ENCODE assay signal across 11 cellular contexts in the genomic region with DNA sequence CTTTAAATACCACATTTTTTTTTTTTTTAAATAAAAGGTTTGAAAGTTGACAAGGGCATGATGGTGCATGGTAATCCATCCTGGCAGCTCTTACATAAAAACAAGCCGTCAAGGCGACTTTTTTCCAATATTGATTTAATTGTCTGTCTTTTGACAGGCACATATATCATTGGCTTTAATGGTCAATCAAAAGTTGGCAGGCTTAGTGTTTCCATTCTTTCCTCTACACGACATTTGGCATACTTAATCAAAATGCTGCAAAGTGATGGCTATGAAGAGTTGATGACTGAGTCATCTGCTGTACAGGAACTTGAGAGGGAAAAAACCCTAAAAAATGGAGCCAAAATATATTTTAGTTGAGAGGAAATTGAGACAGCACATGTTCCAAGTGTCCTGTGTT. TPM values are rescaled to one million over a fixed set of nuclear protein-coding genes. Genes with fewer than 3 reads are reported as not detected.
DNase-seq lines count a peak whose midpoint lies in the region; ATAC-seq, FAIRE-seq and TF ChIP-seq lines count a peak whose summit lies in the region.
"Had no signal": no experiment of that assay in that cellular context is flagged by ENCODE, and none has a peak within 500 bp of the region (broad histone marks: within the 10 kb centered on the region; RNA-seq: fewer than 3 reads in every experiment).

No MANE protein-coding gene starts in this region.

- H3K27ac Mint-ChIP-seq in neural progenitor cell: no peak overlapping the region

- no peak overlapping the region for H2AFZ ChIP-seq in DND-41 (ENCODE audit: low read depth, low read length)
- no peak overlapping the region for H2AFZ ChIP-seq in neural progenitor cell (replicated peaks)

- H3K79me2 ChIP-seq in DND-41 (ENCODE audit: insufficient read depth, low read length) (peaks cover 86% of the 10 kb centered on the region), neural progenitor cell (ENCODE audit: low read depth) (no peaks in the 10 kb centered on the region)

- H4K20me1 ChIP-seq in DND-41 (ENCODE audit: insufficient read depth, low read length): peaks cover 20% of the 10 kb centered on the region; the same call in 1 of the 2 replicates
- peaks cover 8% of the 10 kb centered on the region for H4K20me1 ChIP-seq in neural progenitor cell (ENCODE audit: low read depth)

- H3K4me1 Mint-ChIP-seq in neural progenitor cell: peaks cover 26% of the 10 kb centered on the region

- no peak for TF ChIP-seq POLR2A in adrenal gland (IDR thresholded peaks at IDR 0.05)

- no peaks in the 10 kb centered on the region for H3K9me3 ChIP-seq in DND-41 (ENCODE audit: insufficient read depth, low read length, severe bottlenecking)
- no peaks in the 10 kb centered on the region for H3K9me3 ChIP-seq in pancreas
- no peaks in the 10 kb centered on the region for H3K9me3 ChIP-seq in adrenal gland (replicated peaks in 1 of 3)
- H3K9me3 ChIP-seq in neural progenitor cell (ENCODE audit: low read depth): no peaks in the 10 kb centered on the region

- DNase-seq in DND-41 (no peak), NCI-H1417 treated with DMSO at 0.1 percent for 48 hours (lab: John Stamatoyannopoulos, UW) (peak; percentile 63), cardiac fibroblast (ENCODE audit: low read depth in 2 of 2) (peak; percentile 31 to 32), pancreas (no peak), adrenal gland (no peak), inferior parietal cortex (ENCODE audit: extremely low spot score) (no peak), amygdala (lab: John Stamatoyannopoulos, UW) (no peak), neural progenitor cell (ENCODE audit: low spot score) (no peak)
- DNase-seq: left colon; stimulated activated CD4-positive, alpha-beta T cell treated with anti-CD3 and anti-CD28 coated beads, Interleukin-4, amount 100 ng/mL, for 4 hours; SW 1271 had no signal

- H3K36me3 Mint-ChIP-seq in neural progenitor cell: no peaks in the 10 kb centered on the region

- TF ChIP-seq CTCF in DND-41 (IDR thresholded peaks at IDR 0.05; ENCODE audit: borderline replicate concordance, extremely low read depth, low read length, poor library complexity, severe bottlenecking): no peak
- TF ChIP-seq CTCF in cardiac fibroblast (IDR thresholded peaks at IDR 0.05; ENCODE audit: low read depth, low read length): no peak
- no peak for TF ChIP-seq CTCF in pancreas (IDR thresholded peaks at IDR 0.05)
- TF ChIP-seq CTCF in adrenal gland (IDR thresholded peaks at IDR 0.05): no peak
- no peak for TF ChIP-seq CTCF in neural progenitor cell (IDR thresholded peaks at IDR 0.05)

- H3K4me3 ChIP-seq in DND-41 (ENCODE audit: low read depth in 1 of 2, low read length in 2 of 2) (peak overlapping the region in 1 of 2 experiments; percentile 16; a peak in 1 of 4 replicates), cardiac fibroblast (replicated peaks in 1 of 2; ENCODE audit: low read depth in 2 of 2, low read length in 2 of 2) (no peak overlapping the region), pancreas (peak overlapping the region in 1 of 4 donors; percentile 82), adrenal gland (peak overlapping the region in 1 of 4 donors; percentile 89), neural progenitor cell (no peak overlapping the region)

- H3K4me3 Mint-ChIP-seq in neural progenitor cell: no peak overlapping the region

- peaks cover 70% of the 10 kb centered on the region for H3K4me1 ChIP-seq in DND-41 (ENCODE audit: insufficient read depth, low read length)
- peaks cover 0 to 43% (median 35%) of the 10 kb centered on the region in 3 donors for H3K4me1 ChIP-seq in pancreas
- H3K4me1 ChIP-seq in adrenal gland (replicated peaks in 1 of 2): peaks cover 20 to 33% of the 10 kb centered on the region in 2 donors
- peaks cover 13% of the 10 kb centered on the region for H3K4me1 ChIP-seq in neural progenitor cell

- H3K27me3 ChIP-seq in DND-41 (ENCODE audit: insufficient read depth, low read length, poor library complexity) (no peaks in the 10 kb centered on the region), pancreas (no peaks in the 10 kb centered on the region), adrenal gland (no peaks in the 10 kb centered on the region), neural progenitor cell (peaks cover 61% of the 10 kb centered on the region)

- peaks cover 22% of the 10 kb centered on the region for H3F3A ChIP-seq in neural progenitor cell (ENCODE audit: low read depth)

- intact Hi-C loops in pancreas (cut with DNase I): no loop called here
- intact Hi-C loops in adrenal gland (cut with DNase I): loop anchor here in 1 of 2 donors (5.0 kb wide), 1 partner anchor 34 kb away; no protein-coding TSS in a partner anchor

- H3K4me2 ChIP-seq in DND-41 (ENCODE audit: insufficient read depth, low read length) (peak overlapping the region; percentile 68), neural progenitor cell (no peak overlapping the region)

- H3K9ac ChIP-seq in DND-41 (ENCODE audit: low read depth, low read length) (no peak overlapping the region), neural progenitor cell (no peak overlapping the region)

- ATAC-seq in DND-41 (ENCODE audit: insufficient read depth, low read depth) (no peak), pancreas (peak in 3 of 4 donors; percentile 3 to 20 (median 8))
- ATAC-seq: left colon had no signal

- peaks cover 10% of the 10 kb centered on the region for H3K27me3 Mint-ChIP-seq in neural progenitor cell (ENCODE audit: insufficient read depth, low read depth)

- peaks cover 6% of the 10 kb centered on the region; the same call in 1 of the 2 replicates for H3K36me3 ChIP-seq in DND-41 (ENCODE audit: insufficient read depth, low read length)
- no peaks in the 10 kb centered on the region for H3K36me3 ChIP-seq in pancreas
- no peaks in the 10 kb centered on the region for H3K36me3 ChIP-seq in adrenal gland (replicated peaks in 1 of 2)
- no peaks in the 10 kb centered on the region for H3K36me3 ChIP-seq in neural progenitor cell

- FAIRE-seq in pancreas (lab: Jason Lieb, UNC): no peak

- no peaks in the 10 kb centered on the region for H3K9me3 Mint-ChIP-seq in neural progenitor cell

- 5 to 6% methylated on average over 3 of the region's 3 CpGs for WGBS in pancreas, 2 donors
- WGBS in adrenal gland, 4 donors: 12 to 23% (median 18%) methylated on average over 3 of the region's 3 CpGs

- H3K27ac ChIP-seq in DND-41 (ENCODE audit: low read length) (no peak overlapping the region; the same call in 1 of the 2 replicates), pancreas (peak overlapping the region in 2 of 4 donors; percentile 73 to 80), adrenal gland (peak overlapping the region in 1 of 5 donors; percentile 90), neural progenitor cell (no peak overlapping the region)

RNA-seq across cellular contexts. Expression of gene TSHZ1, which starts 3.0 kb away (rescaled TPM):
- total RNA-seq in pancreas: 10 to 100 TPM in 2 of 6 donors, 1 to 10 TPM in 4; 6.3 to 13.6 (median 8.1) TPM
- polyA plus RNA-seq in pancreas: 1 to 10 TPM; 4.7 to 8.0 TPM
- 10 to 100 TPM; 10.2 to 25.0 (median 18.0) TPM for total RNA-seq in adrenal gland
- polyA plus RNA-seq in adrenal gland: 10 to 100 TPM in 1 of 3 donors, 1 to 10 TPM in 2; 6.8 to 10.1 (median 7.7) TPM
- 0.06 and 0.15 TPM in 2 replicates for total RNA-seq in neural progenitor cell (ENCODE audit: low replicate concordance)

RNA-seq across cellular contexts. Expression of gene PTGR3, which starts 4.7 kb away (rescaled TPM):
- total RNA-seq in pancreas (10 to 100 TPM; 15.7 to 23.0 (median 18.8) TPM), adrenal gland (10 to 100 TPM in 7 of 8 donors, 1 to 10 TPM in 1; 8.8 to 40.2 (median 24.1) TPM), neural progenitor cell (ENCODE audit: low replicate concordance) (7.5 and 13.0 TPM in 2 replicates)
- polyA plus RNA-seq in pancreas (10 to 100 TPM in 1 of 2 donors, 1 to 10 TPM in 1; 7.2 to 10.9 TPM), adrenal gland (10 to 100 TPM in 1 of 3 donors, 1 to 10 TPM in 2; 9.6 to 16.3 (median 9.9) TPM)

Comparison
In these comparisons a context has a peak if more than half of its experiments do, and no peak if none do; other contexts are left out.
1. DNase-seq: peak in NCI-H1417 treated with DMSO at 0.1 percent for 48 hours (single experiment) and cardiac fibroblast (2 of 2); none in DND-41 (single experiment), pancreas (0 of 6), adrenal gland (0 of 7), inferior parietal cortex (single experiment), amygdala (0 of 56) and neural progenitor cell (single experiment).